In genomic region chr7:143462045-143462444, GRCh38 we compare ENCODE assay signal across 32 cellular contexts. TPM values are rescaled to one million over a fixed set of nuclear protein-coding genes. Genes with fewer than 3 reads are reported as not detected.
"Had no signal": no experiment of that assay in that cellular context is flagged by ENCODE, and none has a peak within 500 bp of the region (broad histone marks: within the 10 kb centered on the region; RNA-seq: fewer than 3 reads in every experiment).

No MANE protein-coding gene starts in this region.

- FAIRE-seq: urothelium cell line had no signal

- H3K4me1 Mint-ChIP-seq: stimulated activated effector memory CD8-positive, alpha-beta T cell treated with anti-CD3 and anti-CD28 coated beads, Interleukin-12 subunit alpha, Interleukin-12 subunit beta, amount 100 ng/mL, for 72 hours; stimulated activated memory B cell treated with anti-CD40 and anti-IgM and Interleukin-4, amounts not matched to agents 10 μg/mL and 1 μg/mL and 100 μg/mL, for 72 hours; stimulated activated naive B cell treated with anti-CD40 and anti-IgM and Interleukin-4, amounts not matched to agents 10 μg/mL and 1 μg/mL and 100 μg/mL, for 72 hours had no signal

- H3K9me3 Mint-ChIP-seq: stimulated activated effector memory CD8-positive, alpha-beta T cell treated with anti-CD3 and anti-CD28 coated beads, Interleukin-12 subunit alpha, Interleukin-12 subunit beta, amount 100 ng/mL, for 72 hours had no signal

- H3K4me3 Mint-ChIP-seq: stimulated activated effector memory CD8-positive, alpha-beta T cell treated with anti-CD3 and anti-CD28 coated beads, Interleukin-12 subunit alpha, Interleukin-12 subunit beta, amount 100 ng/mL, for 72 hours; stimulated activated memory B cell treated with anti-CD40 and anti-IgM and Interleukin-4, amounts not matched to agents 10 μg/mL and 1 μg/mL and 100 μg/mL, for 72 hours; stimulated activated naive B cell treated with anti-CD40 and anti-IgM and Interleukin-4, amounts not matched to agents 10 μg/mL and 1 μg/mL and 100 μg/mL, for 72 hours; stimulated activated naive CD8-positive, alpha-beta T cell treated with anti-CD3 and anti-CD28 coated beads, Interleukin-15, amount 100 ng/mL, for 72 hours; stimulated activated naive CD8-positive, alpha-beta T cell treated with anti-CD3 and anti-CD28 coated beads, Interleukin-15, Interleukin-2, amounts not matched to agents 100 ng/mL and 50 ng/mL, for 24 hours; type B pancreatic cell had no signal

- H3K4me3 ChIP-seq: stomach, suprapubic skin, testis, thoracic aorta, thyroid gland, tibial artery, tibial nerve, transverse colon, upper lobe of left lung, upper lobe of right lung, uterus, vagina had no signal

- H3K27ac ChIP-seq: stomach, suprapubic skin, testis, thoracic aorta, thyroid gland, tibial artery, tibial nerve, transverse colon, upper lobe of left lung, upper lobe of right lung, uterus, vagina had no signal

- DNase-seq: stimulated activated CD4-positive, alpha-beta T cell treated with anti-CD3 and anti-CD28 coated beads, Interleukin-2, amount 100 ng/mL, for 48 hours; stimulated activated CD4-positive, alpha-beta T cell treated with anti-CD3 and anti-CD28 coated beads, Interleukin-4, amount 100 ng/mL, for 1 hour; stimulated activated CD4-positive, alpha-beta T cell treated with anti-CD3 and anti-CD28 coated beads, Interleukin-4, amount 100 ng/mL, for 24 hours; stimulated activated CD4-positive, alpha-beta T cell treated with anti-CD3 and anti-CD28 coated beads, Interleukin-4, amount 100 ng/mL, for 4 hours; stimulated activated CD8-positive, alpha-beta memory T cell treated with anti-CD3 and anti-CD28 coated beads, Interleukin-4, amount 100 ng/mL, for 48 hours; stimulated activated naive B cell treated with anti-CD40 and anti-IgM and Interleukin-4, amounts not matched to agents 10 μg/mL and 1 μg/mL and 100 μg/mL, for 72 hours; stimulated activated naive CD4-positive, alpha-beta T cell; stimulated activated naive CD4-positive, alpha-beta T cell treated with Interleukin-2 at 50 U/mL for 16 hours; stimulated activated naive CD8-positive, alpha-beta T cell treated with anti-CD3 and anti-CD28 coated beads, Interleukin-15, amount 100 ng/mL, for 72 hours; stimulated activated naive CD8-positive, alpha-beta T cell treated with anti-CD3 and anti-CD28 coated beads, Interleukin-15, Interleukin-2, amounts not matched to agents 100 U/mL and 50 U/mL, for 24 hours; stomach; substantia nigra; testis; thyroid gland; tibial artery; transverse colon; upper lobe of left lung; upper lobe of right lung; uterus had no signal

- H3K4me1 ChIP-seq: stomach, testis, thyroid gland, tibial artery, tibial nerve, transverse colon, upper lobe of left lung, uterus had no signal

- H3K36me3 Mint-ChIP-seq: stimulated activated effector memory CD8-positive, alpha-beta T cell treated with anti-CD3 and anti-CD28 coated beads, Interleukin-12 subunit alpha, Interleukin-12 subunit beta, amount 100 ng/mL, for 72 hours; stimulated activated memory B cell treated with anti-CD40 and anti-IgM and Interleukin-4, amounts not matched to agents 10 μg/mL and 1 μg/mL and 100 μg/mL, for 72 hours; stimulated activated naive B cell treated with anti-CD40 and anti-IgM and Interleukin-4, amounts not matched to agents 10 μg/mL and 1 μg/mL and 100 μg/mL, for 72 hours; type B pancreatic cell had no signal

- H3K27ac Mint-ChIP-seq: stimulated activated effector memory CD8-positive, alpha-beta T cell treated with anti-CD3 and anti-CD28 coated beads, Interleukin-12 subunit alpha, Interleukin-12 subunit beta, amount 100 ng/mL, for 72 hours; stimulated activated memory B cell treated with anti-CD40 and anti-IgM and Interleukin-4, amounts not matched to agents 10 μg/mL and 1 μg/mL and 100 μg/mL, for 72 hours; stimulated activated naive B cell treated with anti-CD40 and anti-IgM and Interleukin-4, amounts not matched to agents 10 μg/mL and 1 μg/mL and 100 μg/mL, for 72 hours; stimulated activated naive CD8-positive, alpha-beta T cell treated with anti-CD3 and anti-CD28 coated beads, Interleukin-15, amount 100 ng/mL, for 72 hours; stimulated activated naive CD8-positive, alpha-beta T cell treated with anti-CD3 and anti-CD28 coated beads, Interleukin-15, Interleukin-2, amounts not matched to agents 100 ng/mL and 50 ng/mL, for 24 hours; type B pancreatic cell had no signal

- H3K27me3 ChIP-seq: stomach, suprapubic skin, testis, thyroid gland, tibial artery, tibial nerve, transverse colon, upper lobe of left lung, upper lobe of right lung, uterus, vagina had no signal

- ATAC-seq: stimulated activated effector memory CD8-positive, alpha-beta T cell treated with anti-CD3 and anti-CD28 coated beads, Interleukin-12 subunit alpha, Interleukin-12 subunit beta, amount 100 ng/mL, for 72 hours; stimulated activated memory B cell treated with anti-CD40 and anti-IgM and Interleukin-4, amounts not matched to agents 10 μg/mL and 1 μg/mL and 100 μg/mL, for 72 hours; stimulated activated naive B cell treated with anti-CD40 and anti-IgM and Interleukin-4, amounts not matched to agents 10 μg/mL and 1 μg/mL and 100 μg/mL, for 72 hours; stimulated activated naive CD8-positive, alpha-beta T cell treated with anti-CD3 and anti-CD28 coated beads, Interleukin-15, amount 100 ng/mL, for 72 hours; stimulated activated naive CD8-positive, alpha-beta T cell treated with anti-CD3 and anti-CD28 coated beads, Interleukin-15, Interleukin-2, amounts not matched to agents 100 U/mL and 50 U/mL, for 24 hours; upper lobe of right lung had no signal

- H3K9me3 ChIP-seq: stomach, suprapubic skin, testis, thoracic aorta, thyroid gland, tibial artery, tibial nerve, upper lobe of right lung, uterus, vagina had no signal

- H3K36me3 ChIP-seq: stomach, suprapubic skin, thoracic aorta, thyroid gland, tibial artery, tibial nerve, transverse colon, upper lobe of left lung, upper lobe of right lung, uterus, vagina had no signal

- H3K27me3 Mint-ChIP-seq: stimulated activated naive CD8-positive, alpha-beta T cell treated with anti-CD3 and anti-CD28 coated beads, Interleukin-15, amount 100 ng/mL, for 72 hours; stimulated activated naive CD8-positive, alpha-beta T cell treated with anti-CD3 and anti-CD28 coated beads, Interleukin-15, Interleukin-2, amounts not matched to agents 100 ng/mL and 50 ng/mL, for 24 hours had no signal

RNA-seq across cellular contexts. Expression of gene TAS2R41, which starts 15.6 kb away (rescaled TPM):
- total RNA-seq: subcutaneous adipose tissue, suprapubic skin, temporal lobe, thyroid gland, tibial nerve, transverse colon, upper lobe of right lung, ureter, urinary bladder, vagina had no signal
- polyA plus RNA-seq: stomach, urinary bladder had no signal

RNA-seq across cellular contexts. Expression of gene TAS2R60, which starts 18.8 kb away (rescaled TPM):
- total RNA-seq: stomach, suprapubic skin, testis, thyroid gland, tibial nerve, transverse colon, upper lobe of right lung, vagina had no signal
- polyA plus RNA-seq: stomach, urinary bladder had no signal
